ENCODE assay signal across 8 cellular contexts in genomic region chr17:64216385-64217248, GRCh38. TPM values are rescaled to one million over a fixed set of nuclear protein-coding genes. Genes with fewer than 3 reads are reported as not detected.
DNase-seq lines count a peak whose midpoint lies in the region; ATAC-seq and TF ChIP-seq lines count a peak whose summit lies in the region.

No MANE protein-coding gene starts in this region.

- peaks cover 23% of the 10 kb centered on the region for H3K9me3 Mint-ChIP-seq in nephron progenitor cell
- H3K9me3 Mint-ChIP-seq in activated naive CD8-positive, alpha-beta T cell treated with anti-CD3 and anti-CD28 coated beads for 36 hours: peaks cover 4% of the 10 kb centered on the region

- DNase-seq in LoVo (ENCODE audit: low spot score) (peak; percentile 43), dermis blood vessel endothelial cell (peak; percentile 60), nephron progenitor cell (no peak), NCI-H2196 (lab: John Stamatoyannopoulos, UW; ENCODE audit: unreplicated experiment) (no peak), AML-193 (lab: John Stamatoyannopoulos, UW) (no peak)
- no peak for DNase-seq in activated naive CD8-positive, alpha-beta T cell treated with anti-CD3 and anti-CD28 coated beads for 36 hours
- DNase-seq in activated CD4-positive, alpha-beta T cell treated with anti-CD3 and anti-CD28 coated beads for 48 hours: no peak

- peak; percentile 60 for ATAC-seq in GM19023 (IDR thresholded peaks at IDR 0.05; ENCODE audit: unreplicated experiment)

- peaks cover 32% of the 10 kb centered on the region for H3K36me3 Mint-ChIP-seq in nephron progenitor cell (ENCODE audit: low read depth)
- peaks cover 29% of the 10 kb centered on the region for H3K36me3 Mint-ChIP-seq in activated naive CD8-positive, alpha-beta T cell treated with anti-CD3 and anti-CD28 coated beads for 36 hours

- H3K4me1 Mint-ChIP-seq in nephron progenitor cell: peaks cover 38% of the 10 kb centered on the region
- H3K4me1 Mint-ChIP-seq in activated naive CD8-positive, alpha-beta T cell treated with anti-CD3 and anti-CD28 coated beads for 36 hours: peaks cover 30% of the 10 kb centered on the region

- H3K27me3 Mint-ChIP-seq in nephron progenitor cell (ENCODE audit: low read depth, poor library complexity): no peaks in the 10 kb centered on the region
- H3K27me3 Mint-ChIP-seq in activated naive CD8-positive, alpha-beta T cell treated with anti-CD3 and anti-CD28 coated beads for 36 hours: no peaks in the 10 kb centered on the region

- no peak for TF ChIP-seq CTCF in nephron progenitor cell (IDR thresholded peaks at IDR 0.05)

- peak overlapping the region; percentile 53 for H3K27ac Mint-ChIP-seq in nephron progenitor cell
- no peak overlapping the region for H3K27ac Mint-ChIP-seq in activated naive CD8-positive, alpha-beta T cell treated with anti-CD3 and anti-CD28 coated beads for 36 hours

- peak overlapping the region; percentile 11 for H3K4me3 Mint-ChIP-seq in nephron progenitor cell
- no peak overlapping the region for H3K4me3 Mint-ChIP-seq in activated naive CD8-positive, alpha-beta T cell treated with anti-CD3 and anti-CD28 coated beads for 36 hours

RNA-seq across cellular contexts. Expression of gene TEX2, which starts 46.4 kb away (rescaled TPM):
- 34.9 and 47.8 TPM in 2 replicates for total RNA-seq in dermis blood vessel endothelial cell
- 10 to 100 TPM; 18.5 to 19.8 TPM for total RNA-seq in activated naive CD8-positive, alpha-beta T cell treated with anti-CD3 and anti-CD28 coated beads for 36 hours

Comparison
In these comparisons a context has a peak if more than half of its experiments do, and no peak if none do; other contexts are left out.
1. DNase-seq: peak in LoVo (single experiment) and dermis blood vessel endothelial cell (single experiment); none in nephron progenitor cell (single experiment), activated naive CD8-positive, alpha-beta T cell treated with anti-CD3 and anti-CD28 coated beads for 36 hours (single experiment), NCI-H2196 (single experiment), AML-193 (0 of 2) and activated CD4-positive, alpha-beta T cell treated with anti-CD3 and anti-CD28 coated beads for 48 hours (single experiment).